9 cellular contexts compared by ENCODE assay signal in the genomic region with DNA sequence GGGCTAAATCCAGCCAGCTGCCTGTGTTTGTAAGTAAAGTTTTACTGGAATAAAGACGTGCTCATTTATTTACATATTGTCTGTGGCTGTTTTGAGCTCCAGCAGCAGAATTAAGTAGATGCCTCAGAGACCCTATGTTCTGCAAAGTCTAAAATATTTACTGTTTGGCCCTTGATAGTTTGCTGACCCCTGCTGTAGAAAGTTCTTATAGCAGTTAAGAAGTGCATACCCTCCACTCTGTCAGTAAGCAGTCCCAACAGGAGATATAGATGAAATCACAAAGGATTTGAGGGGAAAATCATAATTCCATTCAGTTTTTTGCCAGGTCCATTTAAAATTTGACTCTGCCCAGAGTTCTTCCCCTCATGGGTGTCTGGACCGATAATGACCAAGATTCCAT. TPM values are rescaled to one million over a fixed set of nuclear protein-coding genes. Genes with fewer than 3 reads are reported as not detected.
DNase-seq lines count a peak whose midpoint lies in the region; ATAC-seq and TF ChIP-seq lines count a peak whose summit lies in the region.
"Had no signal": no experiment of that assay in that cellular context is flagged by ENCODE, and none has a peak within 500 bp of the region (broad histone marks: within the 10 kb centered on the region; RNA-seq: fewer than 3 reads in every experiment).

No MANE protein-coding gene starts in this region.

- peaks cover 76% of the 10 kb centered on the region for H3K36me3 Mint-ChIP-seq in activated CD8-positive, alpha-beta T cell treated with anti-CD3 and anti-CD28 coated beads, Interleukin-2, amount 10 ng/mL, durations not matched to agents 7 days and 5 days (ENCODE audit: low read depth)
- H3K36me3 Mint-ChIP-seq in Calu3 (ENCODE audit: insufficient read depth, unreplicated experiment), result peaks cover 28% of the 10 kb centered on the region

- H3K4me1 Mint-ChIP-seq in activated CD8-positive, alpha-beta T cell treated with anti-CD3 and anti-CD28 coated beads, Interleukin-2, amount 10 ng/mL, durations not matched to agents 7 days and 5 days (ENCODE audit: low read depth), result peaks cover 30% of the 10 kb centered on the region
- H3K4me1 Mint-ChIP-seq in Calu3 (ENCODE audit: low read depth, unreplicated experiment), result no peaks in the 10 kb centered on the region

- H3K4me3 Mint-ChIP-seq in activated CD8-positive, alpha-beta T cell treated with anti-CD3 and anti-CD28 coated beads, Interleukin-2, amount 10 ng/mL, durations not matched to agents 7 days and 5 days, result no peak overlapping the region
- H3K4me3 Mint-ChIP-seq in Calu3 (ENCODE audit: low read depth, unreplicated experiment), result no peak overlapping the region

- ATAC-seq in activated CD8-positive, alpha-beta T cell treated with anti-CD3 and anti-CD28 coated beads, Interleukin-2, amount 10 ng/mL, durations not matched to agents 7 days and 5 days, result peak; percentile 49
- ATAC-seq in HG03432 (IDR thresholded peaks at IDR 0.05; ENCODE audit: unreplicated experiment), result no peak
- no peak for ATAC-seq in HG02981 (IDR thresholded peaks at IDR 0.05; ENCODE audit: unreplicated experiment)

- peak overlapping the region; percentile 28 for H3K27ac Mint-ChIP-seq in activated CD8-positive, alpha-beta T cell treated with anti-CD3 and anti-CD28 coated beads, Interleukin-2, amount 10 ng/mL, durations not matched to agents 7 days and 5 days
- no peak overlapping the region for H3K27ac Mint-ChIP-seq in Calu3 (ENCODE audit: unreplicated experiment)

- peak; percentile 21 to 40 for TF ChIP-seq RAD21 in liver (IDR thresholded peaks at IDR 0.05)

- H3K36me3 ChIP-seq in liver (ENCODE audit: control insufficient read depth in 4 of 4, insufficient read depth in 3 of 4, low read depth in 1 of 4, low read length in 3 of 4), result peaks cover 4 to 38% (median 35%) of the 10 kb centered on the region in 4 donors

- H3K9me3 Mint-ChIP-seq in activated CD8-positive, alpha-beta T cell treated with anti-CD3 and anti-CD28 coated beads, Interleukin-2, amount 10 ng/mL, durations not matched to agents 7 days and 5 days (ENCODE audit: insufficient read depth), result no peaks in the 10 kb centered on the region
- H3K9me3 Mint-ChIP-seq in Calu3 (ENCODE audit: low read depth, unreplicated experiment), result no peaks in the 10 kb centered on the region

- intact Hi-C loops in Calu3 (cut with micrococcal nuclease; ENCODE audit: unreplicated experiment), result loop anchor here (5.0 kb wide), 1 partner anchor 197 kb away; no protein-coding TSS in a partner anchor

- no peaks in the 10 kb centered on the region for H3K9me3 ChIP-seq in liver (ENCODE audit: control insufficient read depth in 4 of 4, low read length in 3 of 4)

- no peak overlapping the region for H3K27ac ChIP-seq in liver (ENCODE audit: low read depth in 1 of 2, low read length in 2 of 2)

- peak; percentile 19 for DNase-seq in Caki2 (ENCODE audit: low read depth)
- DNase-seq in HFF-Myc (ENCODE audit: extremely low read depth, low read depth), result no peak
- DNase-seq in activated CD8-positive, alpha-beta T cell treated with anti-CD3 and anti-CD28 coated beads, Interleukin-2, amount 10 ng/mL, durations not matched to agents 7 days and 5 days, result no peak
- DNase-seq in inferior parietal cortex (ENCODE audit: extremely low spot score), result no peak
- no peak for DNase-seq in Calu3
- DNase-seq: NCI-H187 treated with DMSO at 0.1 percent for 48 hours had no signal

- no peaks in the 10 kb centered on the region for H3K27me3 Mint-ChIP-seq in activated CD8-positive, alpha-beta T cell treated with anti-CD3 and anti-CD28 coated beads, Interleukin-2, amount 10 ng/mL, durations not matched to agents 7 days and 5 days (ENCODE audit: low read depth)
- no peaks in the 10 kb centered on the region for H3K27me3 Mint-ChIP-seq in Calu3 (ENCODE audit: unreplicated experiment)

- POLR2A ChIA-PET in activated CD8-positive, alpha-beta T cell treated with anti-CD3 and anti-CD28 coated beads, Interleukin-2, amount 10 ng/mL, durations not matched to agents 7 days and 5 days (lab: Charles Lee), result no interaction called here

- H3K4me1 ChIP-seq in liver (ENCODE audit: control insufficient read depth in 4 of 4, insufficient read depth in 4 of 4, low read length in 3 of 4), result no peaks in the 10 kb centered on the region

- peak; percentile 50 for TF ChIP-seq CTCF in HFF-Myc (IDR thresholded peaks at IDR 0.05; ENCODE audit: low read depth, low read length, missing control alignments)
- TF ChIP-seq CTCF in liver (IDR thresholded peaks at IDR 0.05; ENCODE audit: low read depth, low read length, missing input control), result no peak
- TF ChIP-seq CTCF in Calu3 (IDR thresholded peaks at IDR 0.05; ENCODE audit: unreplicated experiment), result no peak

- in situ Hi-C loops in Caki2 (cut with HindIII; ENCODE audit: low pct_unique_long_range_greater_than_20kb, low sequenced_read_pairs), result no loop called here

- BruUV-seq in Calu3 (replicated peaks; lab: Mats Ljungman, UMichigan), result no TSS peak

- 66% methylated on average over 2 of the region's 2 CpGs for WGBS in liver

- no peaks in the 10 kb centered on the region for H3K27me3 ChIP-seq in liver (ENCODE audit: control insufficient read depth in 4 of 4, insufficient read depth in 4 of 4, low read length in 3 of 4)

- H3K4me3 ChIP-seq in HFF-Myc (replicated peaks; ENCODE audit: low read depth, low read length) (no peak overlapping the region), liver (ENCODE audit: low read depth in 1 of 3, low read length in 3 of 3) (no peak overlapping the region)

- CTCF ChIA-PET in activated CD8-positive, alpha-beta T cell treated with anti-CD3 and anti-CD28 coated beads, Interleukin-2, amount 10 ng/mL, durations not matched to agents 7 days and 5 days (lab: Charles Lee), result interaction anchor here (0.6 to 10.3 kb wide), 6 partner anchors 10 to 197 kb away, joined by 3 to 61 read pairs (median 4); no protein-coding TSS in a partner anchor
- CTCF ChIA-PET in Calu3 (lab: Charles Lee), result interaction anchor here (0.5 kb wide), 1 partner anchor 194 kb away, joined by 3 read pairs; no protein-coding TSS in a partner anchor

- H3K9ac ChIP-seq in liver (ENCODE audit: low read depth in 1 of 2, low read length in 2 of 2), result no peak overlapping the region

TF ChIP-seq in liver, 16 proteins besides CTCF, POLR2A, EP300 and RAD21:
- no peak for TF ChIP-seq JUND (IDR thresholded peaks at IDR 0.05)
- TF ChIP-seq FOXA1 (IDR thresholded peaks at IDR 0.05), result no peak
- no peak for TF ChIP-seq EGR1 (IDR thresholded peaks at IDR 0.05; ENCODE audit: low read depth in 2 of 2)
- TF ChIP-seq, protein P1, sequence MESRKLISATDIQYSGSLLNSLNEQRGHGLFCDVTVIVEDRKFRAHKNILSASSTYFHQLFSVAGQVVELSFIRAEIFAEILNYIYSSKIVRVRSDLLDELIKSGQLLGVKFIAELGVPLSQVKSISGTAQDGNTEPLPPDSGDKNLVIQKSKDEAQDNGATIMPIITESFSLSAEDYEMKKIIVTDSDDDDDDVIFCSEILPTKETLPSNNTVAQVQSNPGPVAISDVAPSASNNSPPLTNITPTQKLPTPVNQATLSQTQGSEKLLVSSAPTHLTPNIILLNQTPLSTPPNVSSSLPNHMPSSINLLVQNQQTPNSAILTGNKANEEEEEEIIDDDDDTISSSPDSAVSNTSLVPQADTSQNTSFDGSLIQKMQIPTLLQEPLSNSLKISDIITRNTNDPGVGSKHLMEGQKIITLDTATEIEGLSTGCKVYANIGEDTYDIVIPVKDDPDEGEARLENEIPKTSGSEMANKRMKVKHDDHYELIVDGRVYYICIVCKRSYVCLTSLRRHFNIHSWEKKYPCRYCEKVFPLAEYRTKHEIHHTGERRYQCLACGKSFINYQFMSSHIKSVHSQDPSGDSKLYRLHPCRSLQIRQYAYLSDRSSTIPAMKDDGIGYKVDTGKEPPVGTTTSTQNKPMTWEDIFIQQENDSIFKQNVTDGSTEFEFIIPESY (IDR thresholded peaks at IDR 0.05), result no peak

RNA-seq across cellular contexts. Expression of a gene that starts 50.1 kb away (rescaled TPM):
- 106 and 109 TPM in 2 replicates for total RNA-seq in Caki2 (2014; rRNA removed; shearing (Covaris generic); ENCODE audit: low replicate concordance)
- 10 to 100 TPM; 77.2 to 79.5 TPM for total RNA-seq in activated CD8-positive, alpha-beta T cell treated with anti-CD3 and anti-CD28 coated beads, Interleukin-2, amount 10 ng/mL, durations not matched to agents 7 days and 5 days
- total RNA-seq in liver (10 to 100 TPM; 16.7 to 45.2 TPM), Calu3 (2022) (55.0 and 57.1 TPM in 2 replicates)
- 10 to 100 TPM; 13.6 to 38.5 TPM for polyA plus RNA-seq in liver
